ENCODE assay signal across 1 cellular context in genomic region chr2:45836740-45837139, GRCh38.
TF ChIP-seq lines count a peak whose summit lies in the region.

No MANE protein-coding gene starts in this region.

TF ChIP-seq in GM23338, 12 proteins besides CTCF, POLR2A, EP300 and RAD21 (continued from another document):
- no peak for TF ChIP-seq REST (IDR thresholded peaks at IDR 0.05; ENCODE audit: unreplicated experiment)
- no peak for TF ChIP-seq JUNB (IDR thresholded peaks at IDR 0.05; ENCODE audit: unreplicated experiment)
- TF ChIP-seq EZH2 (IDR thresholded peaks at IDR 0.05; ENCODE audit: low read depth, unreplicated experiment), result no peak
- TF ChIP-seq POLR2AphosphoS5 (IDR thresholded peaks at IDR 0.05; ENCODE audit: low read depth), result no peak
